ENCODE assay signal across 10 cellular contexts in the genomic region with DNA sequence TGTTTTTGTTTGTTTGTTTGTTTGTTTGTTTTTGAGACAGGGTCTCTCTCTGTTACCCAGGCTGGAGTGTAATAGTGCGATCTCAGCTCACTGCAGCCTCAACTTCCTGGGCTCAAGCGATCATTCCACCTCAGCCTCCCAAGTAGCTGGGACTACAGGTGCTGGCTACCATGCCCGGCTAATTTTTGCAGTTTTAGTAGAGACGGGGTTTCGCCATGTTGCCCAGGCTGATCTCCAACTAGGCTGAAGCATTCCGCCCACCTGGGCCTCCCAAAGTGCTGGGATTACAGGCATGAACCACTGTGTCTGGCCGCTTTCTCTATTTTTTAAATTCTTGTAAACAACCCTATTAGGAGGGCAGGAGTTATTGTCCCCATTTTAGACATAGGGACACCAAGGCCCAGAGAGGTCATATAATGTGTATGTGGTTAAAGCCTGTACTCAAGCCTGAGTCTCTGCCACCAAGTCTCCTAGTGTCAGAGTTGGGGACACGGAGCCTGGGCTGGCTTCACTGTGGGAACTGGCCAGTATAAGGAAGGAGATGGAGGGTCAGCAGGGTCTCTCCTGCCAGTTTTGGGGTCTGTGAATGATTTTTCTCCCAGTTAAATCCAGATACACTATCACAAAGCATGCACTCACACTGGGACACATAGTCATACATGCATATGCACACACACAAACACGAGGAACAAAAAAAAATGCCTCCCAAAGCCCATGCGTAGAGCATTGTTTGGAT. TPM values are rescaled to one million over a fixed set of nuclear protein-coding genes. Genes with fewer than 3 reads are reported as not detected.
A peak's percentile ranks its signal among the peaks of the same experiment; 100 is the strongest.
DNase-seq lines count a peak whose midpoint lies in the region; ATAC-seq, FAIRE-seq and TF ChIP-seq lines count a peak whose summit lies in the region.
"Had no signal": no experiment of that assay in that cellular context is flagged by ENCODE, and none has a peak within 500 bp of the region (broad histone marks: within the 10 kb centered on the region; RNA-seq: fewer than 3 reads in every experiment).

No MANE protein-coding gene starts in this region.

- no peaks in the 10 kb centered on the region for H3K9me3 ChIP-seq in keratinocyte (ENCODE audit: control insufficient read depth, low read depth, low read length)
- no peaks in the 10 kb centered on the region for H3K9me3 ChIP-seq in tibial artery

- H4K20me1 ChIP-seq in keratinocyte (ENCODE audit: control insufficient read depth, extremely low read depth, insufficient read depth, low read length), result no peaks in the 10 kb centered on the region

- CTCF ChIA-PET in activated naive CD4-positive, alpha-beta T cell treated with anti-CD3 and anti-CD28 coated beads for 36 hours (lab: Charles Lee), result interaction anchor here (0.6 to 2.6 kb wide), 6 partner anchors 21 to 76 kb away, joined by 3 to 7 read pairs (median 5); no protein-coding TSS in a partner anchor

- peaks cover 22% of the 10 kb centered on the region for H3K36me3 Mint-ChIP-seq in activated naive CD4-positive, alpha-beta T cell treated with anti-CD3 and anti-CD28 coated beads for 36 hours (ENCODE audit: low read depth)

- ATAC-seq in GM21717 (IDR thresholded peaks at IDR 0.05; ENCODE audit: unreplicated experiment), result no peak

- peaks cover 43% of the 10 kb centered on the region for H3K4me1 Mint-ChIP-seq in activated naive CD4-positive, alpha-beta T cell treated with anti-CD3 and anti-CD28 coated beads for 36 hours (ENCODE audit: low read depth)

- dilution Hi-C loops in keratinocyte (cut with MboI; ENCODE audit: extremely low pct_ligation_motif_present, low sequenced_read_pairs), result no loop called here

- no peak for FAIRE-seq in keratinocyte (lab: Jason Lieb, UNC)

- H3K4me3 ChIP-seq in keratinocyte (ENCODE audit: control insufficient read depth in 2 of 3, extremely low read depth in 1 of 3, insufficient read depth in 2 of 3, low read depth in 1 of 3, low read length in 3 of 3), result peak overlapping the region in 1 of 3 experiments; percentile 83
- peak overlapping the region; percentile 83 to 93 for H3K4me3 ChIP-seq in tibial artery

- H3K27ac Mint-ChIP-seq in activated naive CD4-positive, alpha-beta T cell treated with anti-CD3 and anti-CD28 coated beads for 36 hours, result peak overlapping the region; percentile 100

- H3K4me1 ChIP-seq in keratinocyte (ENCODE audit: control insufficient read depth, extremely low read depth, insufficient read depth, low read length) (peaks cover 19% of the 10 kb centered on the region), tibial artery (peaks cover 0 to 64% (median 42%) of the 10 kb centered on the region in 4 donors)

- no peaks in the 10 kb centered on the region for H3K27me3 Mint-ChIP-seq in activated naive CD4-positive, alpha-beta T cell treated with anti-CD3 and anti-CD28 coated beads for 36 hours (ENCODE audit: low read depth)

- H2AFZ ChIP-seq in keratinocyte (ENCODE audit: control insufficient read depth, low read length), result no peak overlapping the region

- H3K79me2 ChIP-seq in keratinocyte (ENCODE audit: control insufficient read depth, insufficient read depth, low read length), result peaks cover 44% of the 10 kb centered on the region

- H3K4me3 Mint-ChIP-seq in activated naive CD4-positive, alpha-beta T cell treated with anti-CD3 and anti-CD28 coated beads for 36 hours, result peak overlapping the region; percentile 99

- DNase-seq in activated naive CD4-positive, alpha-beta T cell treated with anti-CD3 and anti-CD28 coated beads for 36 hours, result no peak
- DNase-seq in activated naive CD4-positive, alpha-beta T cell treated with anti-CD3 and anti-CD28 coated beads, Interleukin-2, amount 50 U/mL, for 16 hours, result no peak
- peak; percentile 36 to 41 for DNase-seq in activated T-cell treated with anti-CD3 and anti-CD28 coated beads, Interleukin-2, amount 50 U/mL, for 48 hours
- DNase-seq in keratinocyte (ENCODE audit: low read depth, low spot score) (no peak), tibial artery (no peak), cerebellum (ENCODE audit: low spot score) (no peak), mucosa of gallbladder (ENCODE audit: low spot score) (no peak)
- DNase-seq: foreskin melanocyte had no signal

- no peaks in the 10 kb centered on the region for H3K9me1 ChIP-seq in keratinocyte (ENCODE audit: control insufficient read depth, extremely low read depth, insufficient read depth, low read length)

- TF ChIP-seq CTCF in keratinocyte (optimal IDR thresholded peaks at IDR 0.05 in 1 of 3, IDR thresholded peaks at IDR 0.05 in 1 of 3, conservative IDR thresholded peaks at IDR 0.05 in 1 of 3; ENCODE audit: extremely low read depth in 1 of 3, insufficient read depth in 2 of 3, low read length in 3 of 3) (no peak), tibial artery (IDR thresholded peaks at IDR 0.05) (no peak)

- H3K36me3 ChIP-seq in keratinocyte (ENCODE audit: control insufficient read depth in 2 of 2, extremely low read depth in 1 of 2, insufficient read depth in 2 of 2, low read length in 2 of 2) (peaks cover 0 to 4% of the 10 kb centered on the region in 2 experiments), tibial artery (peaks cover 0 to 10% (median 0%) of the 10 kb centered on the region in 3 donors)

- intact Hi-C loops in activated naive CD4-positive, alpha-beta T cell treated with anti-CD3 and anti-CD28 coated beads for 36 hours (cut with micrococcal nuclease), result loop anchor here (2.0 kb wide), 1 partner anchor 56 kb away; no protein-coding TSS in a partner anchor
- intact Hi-C loops in tibial artery (cut with DNase I; ENCODE audit: low total_unique reads), result no loop called here

- H3K27me3 ChIP-seq in keratinocyte (ENCODE audit: control insufficient read depth, extremely low read depth, insufficient read depth, low read length), result no peaks in the 10 kb centered on the region
- no peaks in the 10 kb centered on the region for H3K27me3 ChIP-seq in tibial artery

- no peaks in the 10 kb centered on the region for H3K9me3 Mint-ChIP-seq in activated naive CD4-positive, alpha-beta T cell treated with anti-CD3 and anti-CD28 coated beads for 36 hours

- peak overlapping the region; percentile 97 for H3K4me2 ChIP-seq in keratinocyte (ENCODE audit: control insufficient read depth, extremely low read depth, insufficient read depth, low read depth, low read length)

- H3K27ac ChIP-seq in keratinocyte (ENCODE audit: control insufficient read depth, insufficient read depth, low read length) (no peak overlapping the region), tibial artery (peak overlapping the region; percentile 83 to 98)
- H3K27ac ChIP-seq: VCaP had no signal

- no peak overlapping the region for H3K9ac ChIP-seq in keratinocyte (ENCODE audit: control insufficient read depth, extremely low read depth, insufficient read depth, low read length)

RNA-seq across cellular contexts. Expression of a gene that starts 2.0 kb away (rescaled TPM):
- total RNA-seq in activated naive CD4-positive, alpha-beta T cell treated with anti-CD3 and anti-CD28 coated beads for 36 hours, result 10 to 100 TPM; 53.1 to 56.7 TPM
- polyA plus RNA-seq in keratinocyte, result 5.7 to 10.8 TPM (median 7.0 TPM) in 3 replicates
- polyA plus RNA-seq in keratinocyte (2011; ENCODE audit: low read depth), result 10.1 TPM
- polyA plus RNA-seq in keratinocyte (2011; cell fraction: cytosol; rRNA removed), result 6.1 and 8.7 TPM in 2 replicates
- polyA plus RNA-seq in keratinocyte (2011; cell fraction: nucleus; rRNA removed), result 13.1 and 13.4 TPM in 2 replicates
- polyA plus RNA-seq in keratinocyte (2012; ENCODE audit: low replicate concordance), result 9.0 and 13.7 TPM in 2 replicates
- polyA minus RNA-seq in keratinocyte, result 8.7 to 59.2 TPM (median 14.6 TPM) in 3 replicates
- 7.5 TPM for polyA minus RNA-seq in keratinocyte (2011; cell fraction: cytosol; rRNA and poly(A)+ RNA removed)
- polyA minus RNA-seq in keratinocyte (2011; cell fraction: nucleus; rRNA and poly(A)+ RNA removed), result 13.5 TPM in 2 replicates
- total RNA-seq in cerebellum (11.2 TPM), mucosa of gallbladder (29.3 TPM)

RNA-seq across cellular contexts. Expression of a gene that starts 27.5 kb away (rescaled TPM):
- 10 to 100 TPM; 30.1 to 30.2 TPM for total RNA-seq in activated naive CD4-positive, alpha-beta T cell treated with anti-CD3 and anti-CD28 coated beads for 36 hours
- polyA plus RNA-seq in keratinocyte, result 77.7 to 132 TPM (median 79.3 TPM) in 3 replicates
- polyA plus RNA-seq in keratinocyte (2011; ENCODE audit: low read depth), result 37.1 TPM
- polyA plus RNA-seq in keratinocyte (2011; cell fraction: cytosol; rRNA removed), result 47.2 and 86.9 TPM in 2 replicates
- polyA plus RNA-seq in keratinocyte (2011; cell fraction: nucleus; rRNA removed), result 66.7 and 79.6 TPM in 2 replicates
- polyA plus RNA-seq in keratinocyte (2012; ENCODE audit: low replicate concordance), result 32.9 and 72.5 TPM in 2 replicates
- 67.9 to 134 TPM (median 90.8 TPM) in 3 replicates for polyA minus RNA-seq in keratinocyte
- 61.0 TPM for polyA minus RNA-seq in keratinocyte (2011; cell fraction: cytosol; rRNA and poly(A)+ RNA removed)
- polyA minus RNA-seq in keratinocyte (2011; cell fraction: nucleus; rRNA and poly(A)+ RNA removed), result 59.9 and 90.0 TPM in 2 replicates
- 41.7 TPM for total RNA-seq in cerebellum
- total RNA-seq in mucosa of gallbladder, result 78.9 TPM

Comparison
In these comparisons a context has a peak if more than half of its experiments do, and no peak if none do; other contexts are left out.
1. DNase-seq: peak in activated T-cell treated with anti-CD3 and anti-CD28 coated beads, Interleukin-2, amount 50 U/mL, for 48 hours (2 of 2); none in activated naive CD4-positive, alpha-beta T cell treated with anti-CD3 and anti-CD28 coated beads for 36 hours (single experiment), activated naive CD4-positive, alpha-beta T cell treated with anti-CD3 and anti-CD28 coated beads, Interleukin-2, amount 50 U/mL, for 16 hours (single experiment), keratinocyte (single experiment), tibial artery (0 of 2), cerebellum (single experiment) and mucosa of gallbladder (single experiment).